Comparison of ENCODE assay signal across 11 cellular contexts in the genomic region with DNA sequence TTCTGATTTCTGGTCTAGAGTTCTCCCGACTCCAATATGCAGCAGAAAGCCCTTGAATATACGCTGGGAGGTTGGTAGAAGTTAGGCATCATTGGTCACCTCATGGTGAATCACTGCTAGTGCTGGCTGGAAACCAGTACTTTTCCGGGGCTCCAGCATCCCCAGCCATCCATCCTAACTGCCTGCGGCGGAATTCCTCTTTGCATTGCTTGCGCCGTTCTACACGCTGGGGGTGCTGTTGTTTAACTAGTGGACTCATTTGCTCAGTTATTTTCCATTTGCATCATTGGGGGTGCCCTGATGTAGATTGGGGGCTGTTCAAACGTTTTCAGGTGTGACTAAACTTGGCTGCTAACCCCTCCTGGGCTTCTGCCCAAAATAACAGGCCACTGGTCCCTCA. TPM values are rescaled to one million over a fixed set of nuclear protein-coding genes. Genes with fewer than 3 reads are reported as not detected.
A peak's percentile ranks its signal among the peaks of the same experiment; 100 is the strongest.
DNase-seq lines count a peak whose midpoint lies in the region; ATAC-seq, FAIRE-seq and TF ChIP-seq lines count a peak whose summit lies in the region.
"Had no signal": no experiment of that assay in that cellular context is flagged by ENCODE, and none has a peak within 500 bp of the region (broad histone marks: within the 10 kb centered on the region; RNA-seq: fewer than 3 reads in every experiment).

No MANE protein-coding gene starts in this region.

- TF ChIP-seq CTCF in BJ (IDR thresholded peaks at IDR 0.05; ENCODE audit: insufficient read depth, low read depth, low read length) (peak; percentile 13; the same call in 1 of the 2 replicates), astrocyte (IDR thresholded peaks at IDR 0.05; ENCODE audit: insufficient read depth, low read depth, low read length) (no peak)

- H3K79me2 ChIP-seq in astrocyte (ENCODE audit: insufficient read depth, low read length), result no peaks in the 10 kb centered on the region

- H3K4me2 ChIP-seq in astrocyte (ENCODE audit: low read length), result no peak overlapping the region

- CTCF ChIA-PET in BJ (lab: Yijun Ruan, JAX), result no interaction called here
- CTCF ChIA-PET in activated CD8-positive, alpha-beta T cell treated with anti-CD3 and anti-CD28 coated beads, Interleukin-2, amount 10 ng/mL, durations not matched to agents 7 days and 5 days (lab: Charles Lee), result interaction anchor here (4.0 kb wide), 1 partner anchor 527 kb away, joined by 14 read pairs; no protein-coding TSS in a partner anchor

- DNase-seq in BJ (ENCODE audit: low read depth) (no peak), HS-5 (ENCODE audit: low read depth) (peak; percentile 28), astrocyte (ENCODE audit: low read depth) (peak; percentile 20), kidney glomerular epithelial cell (lab: John Stamatoyannopoulos, UW) (peak; percentile 7), NOMO-1 treated with DMSO at 0.1 percent for 48 hours (lab: John Stamatoyannopoulos, UW; ENCODE audit: unreplicated experiment) (no peak), germinal center (ENCODE audit: low spot score) (no peak)
- no peak for DNase-seq in activated CD8-positive, alpha-beta T cell treated with anti-CD3 and anti-CD28 coated beads, Interleukin-2, amount 10 ng/mL, durations not matched to agents 7 days and 5 days
- DNase-seq: hippocampal formation, sigmoid colon had no signal

- no peaks in the 10 kb centered on the region for H4K20me1 ChIP-seq in astrocyte (ENCODE audit: insufficient read depth, low read length)

- no peak for ATAC-seq in activated CD8-positive, alpha-beta T cell treated with anti-CD3 and anti-CD28 coated beads, Interleukin-2, amount 10 ng/mL, durations not matched to agents 7 days and 5 days
- ATAC-seq in GM19397 (IDR thresholded peaks at IDR 0.05; ENCODE audit: unreplicated experiment), result no peak

- H3K4me3 ChIP-seq in BJ (ENCODE audit: low read depth, low read length), result no peak overlapping the region
- H3K4me3 ChIP-seq in astrocyte (ENCODE audit: insufficient read depth, low read depth, low read length), result no peak overlapping the region
- H3K4me3 ChIP-seq: sigmoid colon, thoracic aorta had no signal

- no peak for FAIRE-seq in astrocyte (lab: Jason Lieb, UNC)

- no peaks in the 10 kb centered on the region for H3K36me3 ChIP-seq in BJ (ENCODE audit: control insufficient read depth, insufficient read depth, low read length)
- H3K36me3 ChIP-seq in astrocyte (ENCODE audit: insufficient read depth, low read length), result no peaks in the 10 kb centered on the region
- H3K36me3 ChIP-seq: sigmoid colon, thoracic aorta had no signal

- H3K27ac ChIP-seq in astrocyte (ENCODE audit: low read depth, low read length), result no peak overlapping the region
- H3K27ac ChIP-seq: sigmoid colon, thoracic aorta had no signal

- no peak overlapping the region for H2AFZ ChIP-seq in astrocyte (ENCODE audit: low read depth, low read length)

- H3K27me3 ChIP-seq in BJ (ENCODE audit: control insufficient read depth, insufficient read depth, low read length), result no peaks in the 10 kb centered on the region
- no peaks in the 10 kb centered on the region for H3K27me3 ChIP-seq in astrocyte (ENCODE audit: insufficient read depth, low read length)

- H3K9me3 Mint-ChIP-seq in astrocyte (ENCODE audit: unreplicated experiment), result no peaks in the 10 kb centered on the region
- no peaks in the 10 kb centered on the region for H3K9me3 Mint-ChIP-seq in activated CD8-positive, alpha-beta T cell treated with anti-CD3 and anti-CD28 coated beads, Interleukin-2, amount 10 ng/mL, durations not matched to agents 7 days and 5 days (ENCODE audit: insufficient read depth)

- H3K27me3 Mint-ChIP-seq in astrocyte (ENCODE audit: low read depth, unreplicated experiment), result peaks cover 18% of the 10 kb centered on the region
- peaks cover 7% of the 10 kb centered on the region for H3K27me3 Mint-ChIP-seq in activated CD8-positive, alpha-beta T cell treated with anti-CD3 and anti-CD28 coated beads, Interleukin-2, amount 10 ng/mL, durations not matched to agents 7 days and 5 days (ENCODE audit: low read depth)

- no peak overlapping the region for H3K4me3 Mint-ChIP-seq in astrocyte (ENCODE audit: unreplicated experiment)
- H3K4me3 Mint-ChIP-seq in activated CD8-positive, alpha-beta T cell treated with anti-CD3 and anti-CD28 coated beads, Interleukin-2, amount 10 ng/mL, durations not matched to agents 7 days and 5 days, result no peak overlapping the region

- H3K4me1 ChIP-seq in astrocyte (ENCODE audit: insufficient read depth, low read length), result no peaks in the 10 kb centered on the region
- H3K4me1 ChIP-seq: sigmoid colon had no signal

- H3K9ac ChIP-seq in astrocyte (ENCODE audit: low read length), result no peak overlapping the region

- H3K27ac Mint-ChIP-seq in astrocyte (ENCODE audit: unreplicated experiment), result no peak overlapping the region
- H3K27ac Mint-ChIP-seq in activated CD8-positive, alpha-beta T cell treated with anti-CD3 and anti-CD28 coated beads, Interleukin-2, amount 10 ng/mL, durations not matched to agents 7 days and 5 days, result no peak overlapping the region

- no peaks in the 10 kb centered on the region for H3K9me3 ChIP-seq in astrocyte (ENCODE audit: insufficient read depth, low read depth, low read length)
- H3K9me3 ChIP-seq: sigmoid colon, thoracic aorta had no signal

- H3K36me3 Mint-ChIP-seq in astrocyte (ENCODE audit: low read depth, unreplicated experiment), result no peaks in the 10 kb centered on the region
- no peaks in the 10 kb centered on the region for H3K36me3 Mint-ChIP-seq in activated CD8-positive, alpha-beta T cell treated with anti-CD3 and anti-CD28 coated beads, Interleukin-2, amount 10 ng/mL, durations not matched to agents 7 days and 5 days (ENCODE audit: low read depth)

- H3K4me1 Mint-ChIP-seq in astrocyte (ENCODE audit: low read depth, unreplicated experiment), result no peaks in the 10 kb centered on the region
- no peaks in the 10 kb centered on the region for H3K4me1 Mint-ChIP-seq in activated CD8-positive, alpha-beta T cell treated with anti-CD3 and anti-CD28 coated beads, Interleukin-2, amount 10 ng/mL, durations not matched to agents 7 days and 5 days (ENCODE audit: low read depth)

- POLR2A ChIA-PET in BJ (lab: Charles Lee), result no interaction called here
- POLR2A ChIA-PET in activated CD8-positive, alpha-beta T cell treated with anti-CD3 and anti-CD28 coated beads, Interleukin-2, amount 10 ng/mL, durations not matched to agents 7 days and 5 days (lab: Charles Lee), result no interaction called here

RNA-seq across cellular contexts. Expression of gene GPR50, which starts 23.3 kb away (rescaled TPM):
- not detected in 2 replicates for polyA plus RNA-seq in BJ (2011; rRNA removed)
- not detected in 2 replicates for polyA minus RNA-seq in BJ (2011; rRNA and poly(A)+ RNA removed)
- total RNA-seq in astrocyte, result 0.67 and 1.00 TPM in 2 replicates
- total RNA-seq in activated CD8-positive, alpha-beta T cell treated with anti-CD3 and anti-CD28 coated beads, Interleukin-2, amount 10 ng/mL, durations not matched to agents 7 days and 5 days, result not detected
- total RNA-seq: sigmoid colon, thoracic aorta had no signal
- polyA plus RNA-seq: sigmoid colon had no signal

Comparison
In these comparisons a context has a peak if more than half of its experiments do, and no peak if none do; other contexts are left out.
1. DNase-seq: peak in HS-5 (single experiment), astrocyte (single experiment) and kidney glomerular epithelial cell (single experiment); none in BJ (single experiment), NOMO-1 treated with DMSO at 0.1 percent for 48 hours (single experiment), activated CD8-positive, alpha-beta T cell treated with anti-CD3 and anti-CD28 coated beads, Interleukin-2, amount 10 ng/mL, durations not matched to agents 7 days and 5 days (single experiment) and germinal center (single experiment).